Comparison of ENCODE assay signal across 11 cellular contexts in the genomic region with DNA sequence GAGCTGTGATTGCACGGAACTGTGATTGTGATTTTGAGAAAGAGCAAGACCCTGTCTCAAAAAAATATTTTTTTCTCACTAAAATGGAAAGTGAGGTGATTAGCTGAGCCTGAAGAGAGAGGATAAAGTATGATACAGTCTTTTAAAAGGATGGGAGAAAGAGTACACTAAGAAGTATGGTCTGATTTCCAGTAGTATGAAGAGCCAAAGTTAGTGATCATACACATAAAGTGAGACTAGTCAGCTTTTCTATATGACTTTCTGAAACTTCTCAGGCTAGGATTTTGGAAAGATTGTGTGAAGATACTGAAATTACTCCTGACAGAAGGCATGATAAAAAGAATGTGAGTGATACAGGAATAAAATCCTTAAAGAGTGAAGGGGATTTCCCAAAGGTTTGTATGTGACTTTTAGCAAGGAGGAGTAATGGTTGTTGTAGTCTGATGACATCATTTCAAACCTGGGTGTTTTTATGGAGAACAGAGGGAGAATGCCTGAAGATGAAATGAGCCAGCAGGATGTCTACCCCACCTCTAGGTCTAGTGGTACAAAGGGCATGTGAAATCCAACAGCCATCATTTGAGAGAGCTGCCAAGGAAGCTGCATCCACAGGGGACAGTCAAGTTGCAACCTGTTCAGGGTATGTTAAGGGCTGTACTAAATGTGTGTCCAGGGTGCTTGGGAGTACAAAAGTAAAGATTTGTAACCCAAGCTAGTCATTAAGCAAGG.
A peak's percentile ranks its signal among the peaks of the same experiment; 100 is the strongest.
DNase-seq lines count a peak whose midpoint lies in the region; ATAC-seq and FAIRE-seq lines count a peak whose summit lies in the region.
"Had no signal": no experiment of that assay in that cellular context is flagged by ENCODE, and none has a peak within 500 bp of the region (broad histone marks: within the 10 kb centered on the region; RNA-seq: fewer than 3 reads in every experiment).

No MANE protein-coding gene starts in this region.

- DNase-seq in DMS79 (lab: John Stamatoyannopoulos, UW) (peak; percentile 48), HK-2 (ENCODE audit: unreplicated experiment) (peak; percentile 7), RCC 7860 (ENCODE audit: low spot score) (peak; percentile 45), iris pigment epithelial cell (ENCODE audit: low read depth) (peak; percentile 28), activated gamma-delta T cell (lab: John Stamatoyannopoulos, UW) (no peak), right cardiac atrium (no peak)
- DNase-seq: activated naive CD8-positive, alpha-beta T cell treated with anti-CD3 and anti-CD28 coated beads, Interleukin-2, amount 50 U/mL, for 24 hours; CD4-positive, CD25-positive, alpha-beta regulatory T cell; H9 had no signal

- intact Hi-C loops in right cardiac atrium (cut with DNase I): no loop called here

- H3K27ac ChIP-seq in right cardiac atrium (ENCODE audit: low read length): no peak overlapping the region

- no peaks in the 10 kb centered on the region for H3K27me3 ChIP-seq in right cardiac atrium (ENCODE audit: control insufficient read depth, insufficient read depth)

- H3K4me3 ChIP-seq in right cardiac atrium (ENCODE audit: low read length): no peak overlapping the region

- WGBS in right cardiac atrium: 100% methylated on average over 1 of the region's 1 CpG

- no peak for ATAC-seq in HG03457 (IDR thresholded peaks at IDR 0.05; ENCODE audit: unreplicated experiment)
- ATAC-seq in HG03097 (IDR thresholded peaks at IDR 0.05; ENCODE audit: low FRiP score, unreplicated experiment): no peak
- no peak for ATAC-seq in right cardiac atrium
- ATAC-seq: activated naive CD8-positive, alpha-beta T cell treated with anti-CD3 and anti-CD28 coated beads, Interleukin-2, amount 50 U/mL, for 24 hours had no signal

- no peak for FAIRE-seq in RCC 7860 (lab: Jason Lieb, UNC)

- H3K9me3 ChIP-seq in right cardiac atrium (ENCODE audit: control insufficient read depth, low read length): no peaks in the 10 kb centered on the region

- H3K4me1 ChIP-seq in right cardiac atrium (ENCODE audit: control insufficient read depth, insufficient read depth, low read length): peaks cover 1% of the 10 kb centered on the region

Comparison
In these comparisons a context has a peak if more than half of its experiments do, and no peak if none do; other contexts are left out.
1. DNase-seq: peak in DMS79 (single experiment), HK-2 (single experiment), RCC 7860 (single experiment) and iris pigment epithelial cell (single experiment); none in activated gamma-delta T cell (single experiment) and right cardiac atrium (0 of 3).